ENCODE assay signal across 9 cellular contexts in genomic region chr3:54891540-54891897, GRCh38. TPM values are rescaled to one million over a fixed set of nuclear protein-coding genes. Genes with fewer than 3 reads are reported as not detected.
DNase-seq lines count a peak whose midpoint lies in the region; ATAC-seq and TF ChIP-seq lines count a peak whose summit lies in the region.
"Had no signal": no experiment of that assay in that cellular context is flagged by ENCODE, and none has a peak within 500 bp of the region (broad histone marks: within the 10 kb centered on the region; RNA-seq: fewer than 3 reads in every experiment).

No MANE protein-coding gene starts in this region.

- H3K27ac ChIP-seq in substantia nigra (ENCODE audit: low read depth, low read length, poor library complexity, severe bottlenecking) = no peak overlapping the region

- ATAC-seq in HG03039 (IDR thresholded peaks at IDR 0.05; ENCODE audit: unreplicated experiment) (no peak), HG03469 (IDR thresholded peaks at IDR 0.05; ENCODE audit: unreplicated experiment) (no peak)

- intact Hi-C loops in MCF 10A (cut with micrococcal nuclease) = loop anchor here (1.0 to 10.0 kb wide), 3 partner anchors 21 to 276 kb away; no protein-coding TSS in a partner anchor

- DNase-seq in COLO829 (ENCODE audit: low spot score) (peak; percentile 73), NCI-H2029 (lab: John Stamatoyannopoulos, UW) (peak; percentile 50), MCF 10A (ENCODE audit: unreplicated experiment) (peak; percentile 99), kidney epithelial cell (ENCODE audit: low read depth) (peak; percentile 89), substantia nigra (lab: John Stamatoyannopoulos, UW) (peak in 35 of 49 donors; percentile 2 to 71 (median 25)), OCI-M2 (lab: John Stamatoyannopoulos, UW; ENCODE audit: unreplicated experiment) (no peak)

- POLR2A ChIA-PET in MCF 10A (lab: Yijun Ruan, JAX) = interaction anchor here (0.6 to 3.8 kb wide), 15 partner anchors 8 to 715 kb away, joined by 3 to 24 read pairs (median 5); no protein-coding TSS in a partner anchor

- CTCF ChIA-PET in MCF 10A (lab: Yijun Ruan, JAX) = interaction anchor here (0.6 to 2.8 kb wide), 25 partner anchors 8 to 1394 kb away, joined by 3 to 9 read pairs (median 4); no protein-coding TSS in a partner anchor

- H3K27me3 ChIP-seq in kidney epithelial cell (ENCODE audit: control insufficient read depth, insufficient read depth, low read length) = no peaks in the 10 kb centered on the region

- no peak overlapping the region for H3K4me3 ChIP-seq in kidney epithelial cell (ENCODE audit: low read depth, low read length)

- no peaks in the 10 kb centered on the region for H3K9me3 Mint-ChIP-seq in MCF 10A (ENCODE audit: unreplicated experiment)
- H3K9me3 Mint-ChIP-seq: dendritic cell treated with granulocyte-macrophage colony-stimulating factor and Interleukin-4, amounts not matched to agents 40 ng/mL and 50 ng/mL, for 4 days had no signal

- peaks cover 44% of the 10 kb centered on the region for H3K4me1 Mint-ChIP-seq in MCF 10A (ENCODE audit: insufficient read depth, unreplicated experiment)

- H3K36me3 ChIP-seq in kidney epithelial cell (ENCODE audit: control insufficient read depth, insufficient read depth, low read length) = no peaks in the 10 kb centered on the region

- TF ChIP-seq CTCF in MCF 10A (IDR thresholded peaks at IDR 0.05; ENCODE audit: unreplicated experiment) = peak; percentile 42
- peak; percentile 64 for TF ChIP-seq CTCF in kidney epithelial cell (IDR thresholded peaks at IDR 0.05; ENCODE audit: insufficient read depth, low read length, poor library complexity, severe bottlenecking)

- H3K36me3 Mint-ChIP-seq in MCF 10A (ENCODE audit: insufficient read depth, unreplicated experiment) = peaks cover 5% of the 10 kb centered on the region

- H3K27me3 Mint-ChIP-seq in MCF 10A (ENCODE audit: insufficient read depth, unreplicated experiment) = no peaks in the 10 kb centered on the region
- H3K27me3 Mint-ChIP-seq: dendritic cell treated with granulocyte-macrophage colony-stimulating factor and Interleukin-4, amounts not matched to agents 40 ng/mL and 50 ng/mL, for 4 days had no signal

- H3K4me3 Mint-ChIP-seq in MCF 10A (ENCODE audit: unreplicated experiment) = peak overlapping the region; percentile 51
- H3K4me3 Mint-ChIP-seq: dendritic cell treated with granulocyte-macrophage colony-stimulating factor and Interleukin-4, amounts not matched to agents 40 ng/mL and 50 ng/mL, for 4 days had no signal

- BruUV-seq in MCF 10A (replicated peaks; lab: Mats Ljungman, UMichigan) = TSS peak; percentile 54

- peak overlapping the region; percentile 85 for H3K27ac Mint-ChIP-seq in MCF 10A (ENCODE audit: low read depth, unreplicated experiment)
- H3K27ac Mint-ChIP-seq: dendritic cell treated with granulocyte-macrophage colony-stimulating factor and Interleukin-4, amounts not matched to agents 40 ng/mL and 50 ng/mL, for 4 days had no signal

RNA-seq across cellular contexts. Expression of gene LRTM1, which starts 36.3 kb away (rescaled TPM):
- not detected in 2 replicates for total RNA-seq in MCF 10A (2022)
- not detected in 2 replicates for total RNA-seq in kidney epithelial cell
